23 cellular contexts compared by ENCODE assay signal in genomic region chr21:34109075-34109474, GRCh38.
"Had no signal": no experiment of that assay in that cellular context is flagged by ENCODE, and none has a peak within 500 bp of the region (broad histone marks: within the 10 kb centered on the region; RNA-seq: fewer than 3 reads in every experiment).

No MANE protein-coding gene starts in this region.

- H3K27me3 ChIP-seq: brain microvascular endothelial cell had no signal

- H3K36me3 ChIP-seq: brain microvascular endothelial cell had no signal

- H3K9me3 Mint-ChIP-seq: activated CD8-positive, alpha-beta T cell treated with anti-CD3 and anti-CD28 coated beads for 36 hours; activated T-cell treated with anti-CD3 and anti-CD28 coated beads, Interleukin-2, amount 50 U/mL, for 72 hours; activated T-helper 2 cell treated with anti-CD3 and anti-CD28 coated beads, Interferon-gamma antibody, Interleukin-2, Interleukin-4, amounts not matched to agents 10 μg/mL and 5 μg/mL and 100 μg/mL, durations not matched to agents 14 hours and 24 hours and 36 hours had no signal

- H3K27ac Mint-ChIP-seq: activated CD4-positive, alpha-beta T cell treated with anti-CD3 and anti-CD28 coated beads for 36 hours; activated CD8-positive, alpha-beta T cell treated with anti-CD3 and anti-CD28 coated beads for 36 hours; activated T-cell treated with anti-CD3 and anti-CD28 coated beads, Interleukin-2, amount 50 U/mL, for 72 hours; activated T-helper 2 cell treated with anti-CD3 and anti-CD28 coated beads, Interferon-gamma antibody, Interleukin-2, Interleukin-4, amounts not matched to agents 10 μg/mL and 5 μg/mL and 100 μg/mL, durations not matched to agents 14 hours and 24 hours and 36 hours had no signal

- H3K27ac ChIP-seq: brain microvascular endothelial cell had no signal

- H3K27me3 Mint-ChIP-seq: activated CD4-positive, alpha-beta T cell treated with anti-CD3 and anti-CD28 coated beads for 36 hours; activated CD8-positive, alpha-beta T cell treated with anti-CD3 and anti-CD28 coated beads for 36 hours had no signal

- DNase-seq: activated CD4-positive, alpha-beta T cell treated with anti-CD3 and anti-CD28 coated beads for 36 hours; activated CD4-positive, alpha-beta T cell treated with anti-CD3 and anti-CD28 coated beads, Interleukin-2, amount 50 U/mL, for 1 hour; activated CD4-positive, CD25-positive, alpha-beta regulatory T cell; activated CD8-positive, alpha-beta memory T cell treated with anti-CD3 and anti-CD28 coated beads, Interleukin-2, amount 50 U/mL, for 4 hours; activated CD8-positive, alpha-beta T cell treated with anti-CD3 and anti-CD28 coated beads for 36 hours; activated gamma-delta T cell treated with Interleukin-2 at 50 U/mL for 16 hours; activated naive CD4-positive, alpha-beta T cell treated with anti-CD3 and anti-CD28 coated beads, Interleukin-2, amount 50 U/mL, for 16 hours; activated T-cell treated with anti-CD3 and anti-CD28 coated beads, Interleukin-2, amount 50 U/mL, for 72 hours; amygdala; brain microvascular endothelial cell; MM.1S; NCI-H1105; NCI-H1436; NCI-H1694 treated with DMSO at 0.1 percent for 48 hours; NCI-H2029 treated with DMSO at 0.1 percent for 48 hours; NCI-H345; NCI-H510A; NCI-H526 treated with DMSO at 0.1 percent for 48 hours; NCI-H82; SIG-M5; T-helper 2 cell; T1000 had no signal

- H3K4me3 Mint-ChIP-seq: activated CD4-positive, alpha-beta T cell treated with anti-CD3 and anti-CD28 coated beads for 36 hours; activated CD8-positive, alpha-beta T cell treated with anti-CD3 and anti-CD28 coated beads for 36 hours; activated T-cell treated with anti-CD3 and anti-CD28 coated beads, Interleukin-2, amount 50 U/mL, for 72 hours had no signal

- ATAC-seq: activated CD4-positive, alpha-beta T cell treated with anti-CD3 and anti-CD28 coated beads for 36 hours; activated CD8-positive, alpha-beta T cell treated with anti-CD3 and anti-CD28 coated beads for 36 hours; activated T-cell treated with anti-CD3 and anti-CD28 coated beads, Interleukin-2, amount 50 U/mL, for 72 hours had no signal
